In genomic region chrX:149630681-149631292, GRCh38 we compare ENCODE assay signal across 9 cellular contexts. TPM values are rescaled to one million over a fixed set of nuclear protein-coding genes. Genes with fewer than 3 reads are reported as not detected.
DNase-seq lines count a peak whose midpoint lies in the region; ATAC-seq and TF ChIP-seq lines count a peak whose summit lies in the region.
"Had no signal": no experiment of that assay in that cellular context is flagged by ENCODE, and none has a peak within 500 bp of the region (broad histone marks: within the 10 kb centered on the region; RNA-seq: fewer than 3 reads in every experiment).

No MANE protein-coding gene starts in this region.

- H3K18ac ChIP-seq in trophoblast cell (ENCODE audit: low read length): no peak overlapping the region

- peak overlapping the region; percentile 37 for H3K4ac ChIP-seq in trophoblast cell (ENCODE audit: low read depth, low read length)

- POLR2A ChIA-PET in GM10248 (lab: Yijun Ruan, JAX): no interaction called here

- peak overlapping the region; percentile 92 for H3K4me3 Mint-ChIP-seq in activated T-helper 17 cell treated with anti-CD3 and anti-CD28 coated beads, Interleukin-2, amount 50 U/mL, for 72 hours

- H3K79me1 ChIP-seq in trophoblast cell (ENCODE audit: low read length): peaks cover 3% of the 10 kb centered on the region

- peak; percentile 10 for DNase-seq in COLO668 (lab: John Stamatoyannopoulos, UW; ENCODE audit: unreplicated experiment)
- peak; percentile 45 for DNase-seq in HPDE6-E6E7 (ENCODE audit: extremely low spot score)
- peak in 2 of 5 donors; percentile 10 to 19 for DNase-seq in heart left ventricle
- DNase-seq in trophoblast cell: peak in 1 of 2 donors; percentile 8
- no peak for DNase-seq in GM10248 (ENCODE audit: extremely low spot score)
- no peak for DNase-seq in activated effector memory CD4-positive, alpha-beta T cell treated with anti-CD3 and anti-CD28 coated beads, Interleukin-2, amount 50 U/mL, for 16 hours

- peaks cover 16% of the 10 kb centered on the region for H3K4me1 Mint-ChIP-seq in activated T-helper 17 cell treated with anti-CD3 and anti-CD28 coated beads, Interleukin-2, amount 50 U/mL, for 72 hours

- ATAC-seq in activated T-helper 17 cell treated with anti-CD3 and anti-CD28 coated beads, Interleukin-2, amount 50 U/mL, for 72 hours (replicated peaks): no peak
- ATAC-seq in heart left ventricle: peak; percentile 74 to 89 (median 86)
- no peak for ATAC-seq in HG02970 (IDR thresholded peaks at IDR 0.05; ENCODE audit: low FRiP score, unreplicated experiment)

- no peak overlapping the region for H2BK12ac ChIP-seq in trophoblast cell (ENCODE audit: low read length)

- H2BK120ac ChIP-seq in trophoblast cell (ENCODE audit: insufficient read depth, low read length, poor library complexity): no peak overlapping the region

- H3K36me3 ChIP-seq in heart left ventricle (no peaks in the 10 kb centered on the region), trophoblast cell (ENCODE audit: control insufficient read depth in 1 of 2, insufficient read depth in 2 of 2, low read length in 2 of 2) (no peaks in the 10 kb centered on the region)

- no peaks in the 10 kb centered on the region for H3K27me3 ChIP-seq in heart left ventricle
- no peaks in the 10 kb centered on the region for H3K27me3 ChIP-seq in trophoblast cell (ENCODE audit: insufficient read depth, low read length)

- H4K8ac ChIP-seq in trophoblast cell (ENCODE audit: low read depth, low read length): peak overlapping the region; percentile 33

- H3K27me3 Mint-ChIP-seq in activated T-helper 17 cell treated with anti-CD3 and anti-CD28 coated beads, Interleukin-2, amount 50 U/mL, for 72 hours: no peaks in the 10 kb centered on the region

- H3K9me3 Mint-ChIP-seq in activated T-helper 17 cell treated with anti-CD3 and anti-CD28 coated beads, Interleukin-2, amount 50 U/mL, for 72 hours: no peaks in the 10 kb centered on the region

- H3K4me1 ChIP-seq in heart left ventricle (peaks cover 0 to 32% (median 13%) of the 10 kb centered on the region in 12 donors), trophoblast cell (ENCODE audit: control insufficient read depth in 1 of 2, insufficient read depth in 2 of 2, low read length in 2 of 2) (peaks cover 0 to 2% of the 10 kb centered on the region in 2 experiments)

- H3K36me3 Mint-ChIP-seq in activated T-helper 17 cell treated with anti-CD3 and anti-CD28 coated beads, Interleukin-2, amount 50 U/mL, for 72 hours (ENCODE audit: low read depth): peaks cover 4% of the 10 kb centered on the region

- H3K27ac ChIP-seq in heart left ventricle: peak overlapping the region; percentile 47 to 83 (median 80)
- no peak overlapping the region for H3K27ac ChIP-seq in trophoblast cell (ENCODE audit: low read depth, low read length)

- peak overlapping the region; percentile 59 to 97 (median 78) for H3K4me3 ChIP-seq in heart left ventricle
- peak overlapping the region; percentile 84 for H3K4me3 ChIP-seq in trophoblast cell (ENCODE audit: low read depth, low read length)

- H3K23ac ChIP-seq in trophoblast cell (ENCODE audit: low read length): no peak overlapping the region

- no peak for TF ChIP-seq POLR2A in heart left ventricle (IDR thresholded peaks at IDR 0.05)

- H4K12ac ChIP-seq in trophoblast cell (ENCODE audit: low read depth, low read length): no peak overlapping the region

- H3K9ac ChIP-seq in trophoblast cell (ENCODE audit: low read length): peak overlapping the region; percentile 78

- H3K9me3 ChIP-seq in heart left ventricle: no peaks in the 10 kb centered on the region
- no peaks in the 10 kb centered on the region for H3K9me3 ChIP-seq in trophoblast cell (ENCODE audit: insufficient read depth, low read depth, low read length)

- peak overlapping the region; percentile 83 for H3K27ac Mint-ChIP-seq in activated T-helper 17 cell treated with anti-CD3 and anti-CD28 coated beads, Interleukin-2, amount 50 U/mL, for 72 hours

- intact Hi-C loops in heart left ventricle (cut with DNase I): loop anchor here in 1 of 10 donors (10.0 kb wide), 1 partner anchor 66 kb away; no protein-coding TSS in a partner anchor

- H2AFZ ChIP-seq in trophoblast cell (ENCODE audit: insufficient read depth, low read length, poor library complexity): no peak overlapping the region

- H2AK5ac ChIP-seq in trophoblast cell (ENCODE audit: low read length): no peak overlapping the region

- no peak overlapping the region for H2BK5ac ChIP-seq in trophoblast cell (ENCODE audit: low read depth, low read length, poor library complexity)

- peak in 2 of 12 donors; percentile 9 to 12 for TF ChIP-seq CTCF in heart left ventricle (IDR thresholded peaks at IDR 0.05)
- no peak for TF ChIP-seq CTCF in GM10248 (IDR thresholded peaks at IDR 0.05; ENCODE audit: control extremely low read depth, extremely low read depth, low read depth, missing control alignments)

- no peak overlapping the region for H4K91ac ChIP-seq in trophoblast cell (ENCODE audit: low read depth, low read length)

- no peaks in the 10 kb centered on the region for H3K79me2 ChIP-seq in trophoblast cell (ENCODE audit: control insufficient read depth, insufficient read depth, low read length, poor library complexity)

- peak overlapping the region; percentile 83 for H3K4me2 ChIP-seq in trophoblast cell (ENCODE audit: low read length)

- 2 to 35% (median 18%) methylated on average over 17 of the region's 17 CpGs for WGBS in heart left ventricle, 4 donors
- no CpG with 5 or more reads among the region's 17 CpGs for WGBS in trophoblast cell (ENCODE audit: extremely low coverage, insufficient coverage, insufficient read length)

- H3K14ac ChIP-seq in trophoblast cell (ENCODE audit: low read length): no peak overlapping the region

- CTCF ChIA-PET in GM10248 (lab: Yijun Ruan, JAX): interaction anchor here (1.0 kb wide), 1 partner anchor 103 kb away, joined by 3 read pairs; no protein-coding TSS in a partner anchor

RNA-seq across cellular contexts. Expression of gene TMEM185A, which starts 0.8 kb away (rescaled TPM):
- total RNA-seq in activated T-helper 17 cell treated with anti-CD3 and anti-CD28 coated beads, Interleukin-2, amount 50 U/mL, for 72 hours: 10 to 100 TPM; 15.1 to 18.3 TPM
- 10 to 100 TPM; 25.9 to 39.2 (median 33.9) TPM for total RNA-seq in heart left ventricle
- polyA plus RNA-seq in heart left ventricle: 10 to 100 TPM; 17.6 to 18.1 TPM
- polyA plus RNA-seq in trophoblast cell (2013): 12.1 and 12.5 TPM in 2 replicates

RNA-seq across cellular contexts. Expression of gene HSFX2, which starts 35.7 kb away (rescaled TPM):
- total RNA-seq in activated T-helper 17 cell treated with anti-CD3 and anti-CD28 coated beads, Interleukin-2, amount 50 U/mL, for 72 hours: not detected
- total RNA-seq in heart left ventricle: 1 to 10 TPM in 3 of 9 donors, under 1 TPM in 3, not detected in 3; 0.23 to 1.2 (median 0.80) TPM
- polyA plus RNA-seq in heart left ventricle: 1 to 10 TPM in 1 of 2 donors, under 1 TPM in 1; 0.57 to 1.3 TPM
- polyA plus RNA-seq in trophoblast cell (2013): 0.04 and 0.12 TPM in 2 replicates

RNA-seq across cellular contexts. Expression of gene MAGEA9B, which starts 43.5 kb away (rescaled TPM):
- not detected for total RNA-seq in activated T-helper 17 cell treated with anti-CD3 and anti-CD28 coated beads, Interleukin-2, amount 50 U/mL, for 72 hours
- not detected for total RNA-seq in heart left ventricle
- polyA plus RNA-seq in heart left ventricle: not detected
- polyA plus RNA-seq in trophoblast cell (2013): not detected in 2 replicates
- total RNA-seq: activated CD8-positive, alpha-beta memory T cell treated with anti-CD3 and anti-CD28 coated beads for 36 hours had no signal

Comparison
In these comparisons a context has a peak if more than half of its experiments do, and no peak if none do; other contexts are left out.
1. DNase-seq: peak in COLO668 (single experiment) and HPDE6-E6E7 (single experiment); none in GM10248 (single experiment) and activated effector memory CD4-positive, alpha-beta T cell treated with anti-CD3 and anti-CD28 coated beads, Interleukin-2, amount 50 U/mL, for 16 hours (single experiment).
2. ATAC-seq: peak in heart left ventricle (4 of 4); none in activated T-helper 17 cell treated with anti-CD3 and anti-CD28 coated beads, Interleukin-2, amount 50 U/mL, for 72 hours (single experiment) and HG02970 (single experiment).